Comparison of ENCODE assay signal across 8 cellular contexts in genomic region chr11:93089474-93090102, GRCh38.
A peak's percentile ranks its signal among the peaks of the same experiment; 100 is the strongest.
DNase-seq lines count a peak whose midpoint lies in the region; ATAC-seq, FAIRE-seq and TF ChIP-seq lines count a peak whose summit lies in the region.

No MANE protein-coding gene starts in this region.

- no peak overlapping the region for H3K27ac ChIP-seq in A549
- no peak overlapping the region for H3K27ac ChIP-seq in small intestine (ENCODE audit: low read depth in 1 of 2, low read length in 1 of 2)

- H3K36me3 ChIP-seq in small intestine (ENCODE audit: control insufficient read depth in 2 of 2, insufficient read depth in 2 of 2, low read length in 2 of 2), result no peaks in the 10 kb centered on the region

- 73% methylated on average over 5 of the region's 5 CpGs for WGBS in A549 (ENCODE audit: missing lambda C conversion rate)
- WGBS in small intestine, 3 donors, result 53 to 64% (median 54%) methylated on average over 5 of the region's 5 CpGs

- TF ChIP-seq POLR2A in A549 (IDR thresholded peaks at IDR 0.05; ENCODE audit: low read length), result no peak

- peak; percentile 32 for TF ChIP-seq CTCF in A549 (IDR thresholded peaks at IDR 0.05)
- TF ChIP-seq CTCF in GM12874 (IDR thresholded peaks at IDR 0.05; ENCODE audit: insufficient read depth, low read depth, low read length), result peak; percentile 52

- no peak overlapping the region for H3K4me2 ChIP-seq in A549

- TF ChIP-seq EP300 in A549 (IDR thresholded peaks at IDR 0.05), result no peak

- TF ChIP-seq RAD21 in A549 (conservative IDR thresholded peaks at IDR 0.05 in 1 of 2, IDR thresholded peaks at IDR 0.05 in 1 of 2), result peak; percentile 21 to 33; a peak in 2 of 5 replicates

- CTCF ChIA-PET in A549 (lab: Yijun Ruan, JAX), result interaction anchor here (1.0 kb wide), 1 partner anchor 30 kb away, joined by 3 read pairs; no protein-coding TSS in a partner anchor

- FAIRE-seq in A549 (lab: Jason Lieb, UNC) (no peak), small intestine (lab: Jason Lieb, UNC) (no peak)

- in situ Hi-C loops in SK-MEL-5 (cut with HindIII; ENCODE audit: low pct_unique_long_range_greater_than_20kb, low sequenced_read_pairs), result no loop called here

- POLR2A ChIA-PET in A549 (lab: Yijun Ruan, JAX), result no interaction called here

- no peaks in the 10 kb centered on the region for H3K4me1 ChIP-seq in A549
- no peaks in the 10 kb centered on the region for H3K4me1 ChIP-seq in small intestine (ENCODE audit: control insufficient read depth in 2 of 2, insufficient read depth in 1 of 2, low read depth in 1 of 2, low read length in 1 of 2)

- H3K9me3 ChIP-seq in A549 (0 out of 3 replicates have a peak, but pooled peaks cover 2% of the 10 kb centered on the region), small intestine (ENCODE audit: control insufficient read depth, low read depth) (no peaks in the 10 kb centered on the region)

- no peak overlapping the region for H3K4me3 ChIP-seq in A549
- H3K4me3 ChIP-seq in small intestine (ENCODE audit: low read depth in 1 of 2, low read length in 2 of 2), result no peak overlapping the region

- H3K27me3 ChIP-seq in small intestine (ENCODE audit: control insufficient read depth in 2 of 2, insufficient read depth in 2 of 2, low read length in 2 of 2), result no peaks in the 10 kb centered on the region

- peak; percentile 74 to 86 for ATAC-seq in A549
- no peak for ATAC-seq in HG03378 (IDR thresholded peaks at IDR 0.05; ENCODE audit: unreplicated experiment)

- DNase-seq in A549 (ENCODE audit: low read depth in 1 of 2, low spot score in 1 of 2), result peak; percentile 1 to 43
- peak; percentile 63 for DNase-seq in HT1080 (ENCODE audit: low read depth)
- DNase-seq in SK-MEL-5 (ENCODE audit: low read depth, low spot score), result peak; percentile 88
- DNase-seq in globus pallidus (ENCODE audit: low spot score), result peak; percentile 76
- DNase-seq in small intestine, result peak; percentile 46
- DNase-seq in activated CD8-positive, alpha-beta memory T cell treated with anti-CD3 and anti-CD28 coated beads, Interleukin-2, amount 50 U/mL, for 4 hours, result no peak

TF ChIP-seq in A549, 52 proteins besides CTCF, POLR2A, EP300 and RAD21:
- TF ChIP-seq JUNB (IDR thresholded peaks at IDR 0.05), result no peak
- TF ChIP-seq MAFK (IDR thresholded peaks at IDR 0.05; ENCODE audit: partially characterized antibody), result peak; percentile 87
- no peak for TF ChIP-seq CBX2 (IDR thresholded peaks at IDR 0.05; ENCODE audit: borderline replicate concordance, low read depth)
